Comparison of ENCODE assay signal across 31 cellular contexts in the genomic region with DNA sequence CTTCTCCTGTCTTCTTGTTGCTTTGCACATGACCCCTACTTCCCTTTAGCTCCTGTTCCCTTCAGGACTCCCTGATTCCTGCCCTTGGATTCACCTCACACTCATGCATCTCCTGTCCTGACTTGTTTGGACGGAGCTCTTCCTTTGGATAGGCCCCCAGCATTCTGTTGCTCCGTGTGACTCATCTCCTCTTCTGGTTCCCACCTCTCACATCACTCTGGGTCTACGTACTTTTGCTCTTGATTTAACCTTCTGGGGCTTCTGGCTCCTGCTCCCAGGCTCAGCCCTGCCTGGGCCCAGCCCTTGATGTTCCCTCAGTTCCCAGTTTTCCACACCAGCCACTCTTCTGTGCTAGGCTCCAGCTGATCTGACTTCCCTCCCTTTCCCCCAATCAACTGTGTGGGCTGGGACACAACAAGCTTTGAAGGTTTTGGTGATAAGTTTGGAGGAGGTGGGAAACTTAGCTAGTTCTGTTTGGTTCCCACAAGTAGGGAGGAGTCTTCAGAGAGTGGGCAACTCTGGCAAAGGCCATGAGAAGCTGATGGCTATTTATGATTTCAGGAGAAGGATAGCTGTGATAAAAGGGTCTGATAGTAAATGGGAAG.
DNase-seq lines count a peak whose midpoint lies in the region; ATAC-seq, FAIRE-seq and TF ChIP-seq lines count a peak whose summit lies in the region.
"Had no signal": no experiment of that assay in that cellular context is flagged by ENCODE, and none has a peak within 500 bp of the region (broad histone marks: within the 10 kb centered on the region; RNA-seq: fewer than 3 reads in every experiment).

No MANE protein-coding gene starts in this region.

- ATAC-seq in HG03139 (IDR thresholded peaks at IDR 0.05; ENCODE audit: unreplicated experiment) (no peak), GM21529 (IDR thresholded peaks at IDR 0.05; ENCODE audit: unreplicated experiment) (no peak), GM21528 (IDR thresholded peaks at IDR 0.05; ENCODE audit: low FRiP score, unreplicated experiment) (no peak)
- ATAC-seq: activated naive CD4-positive, alpha-beta T cell treated with anti-CD3 and anti-CD28 coated beads, Interleukin-2, amount 50 U/mL, for 72 hours; heart left ventricle; naive thymus-derived CD4-positive, alpha-beta T cell; stimulated activated effector memory CD8-positive, alpha-beta T cell treated with anti-CD3 and anti-CD28 coated beads, Interleukin-12 subunit alpha, Interleukin-12 subunit beta, amount 100 ng/mL, for 72 hours; T-cell had no signal

- FAIRE-seq in astrocyte (lab: Jason Lieb, UNC) = no peak
- FAIRE-seq: kidney, RCC 7860 had no signal

- no peaks in the 10 kb centered on the region for H3K27me3 ChIP-seq in astrocyte (ENCODE audit: insufficient read depth, low read length)
- H3K27me3 ChIP-seq in osteoblast (ENCODE audit: insufficient read depth, low read length) = peaks cover 3% of the 10 kb centered on the region
- H3K27me3 ChIP-seq: BLaER1 treated with 17β-estradiol and CSF1 and Interleukin-3, amounts not matched to agents 10 nM and 100 nM; cardiac muscle cell; colonic mucosa; heart left ventricle; SJCRH30; transverse colon had no signal

- H3K27ac ChIP-seq in astrocyte (ENCODE audit: low read depth, low read length) (no peak overlapping the region), osteoblast (ENCODE audit: low read depth, low read length) (no peak overlapping the region)
- H3K27ac ChIP-seq: 22Rv1; BLaER1 treated with 17β-estradiol and CSF1 and Interleukin-3, amounts not matched to agents 10 nM and 100 nM; cardiac muscle cell; colonic mucosa; heart left ventricle; SJCRH30; transverse colon had no signal

- H3K4me3 ChIP-seq in astrocyte (ENCODE audit: insufficient read depth, low read depth, low read length) (no peak overlapping the region), fibroblast of pulmonary artery (replicated peaks; ENCODE audit: low read depth, low read length) (no peak overlapping the region), osteoblast (ENCODE audit: insufficient read depth, low read length) (no peak overlapping the region)
- H3K4me3 ChIP-seq: BLaER1 treated with 17β-estradiol and CSF1 and Interleukin-3, amounts not matched to agents 10 nM and 100 nM; cardiac muscle cell; colonic mucosa; heart left ventricle; SJCRH30; transverse colon had no signal

- H3K4me3 Mint-ChIP-seq in astrocyte (ENCODE audit: unreplicated experiment) = peak overlapping the region; percentile 23
- H3K4me3 Mint-ChIP-seq: activated CD4-positive, alpha-beta T cell treated with anti-CD3 and anti-CD28 coated beads, Interleukin-2, amount 10 ng/mL, durations not matched to agents 7 days and 5 days; naive thymus-derived CD4-positive, alpha-beta T cell; stimulated activated effector memory CD8-positive, alpha-beta T cell treated with anti-CD3 and anti-CD28 coated beads, Interleukin-12 subunit alpha, Interleukin-12 subunit beta, amount 100 ng/mL, for 72 hours; T-cell had no signal

- H3K9ac ChIP-seq in astrocyte (ENCODE audit: low read length) = no peak overlapping the region
- H3K9ac ChIP-seq: BLaER1 treated with 17β-estradiol and CSF1 and Interleukin-3, amounts not matched to agents 10 nM and 100 nM had no signal

- DNase-seq in NCI-H2171 treated with DMSO at 0.1 percent for 48 hours (lab: John Stamatoyannopoulos, UW) (peak; percentile 29), NCI-H2171 (lab: John Stamatoyannopoulos, UW) (no peak), astrocyte (ENCODE audit: low read depth) (peak; percentile 49), fibroblast of pulmonary artery (ENCODE audit: low read depth) (peak; percentile 35), osteoblast (ENCODE audit: insufficient read length, low spot score, missing footprints) (no peak)
- DNase-seq: activated CD4-positive, alpha-beta T cell treated with anti-CD3 and anti-CD28 coated beads, Interleukin-2, amount 10 ng/mL, durations not matched to agents 7 days and 5 days; activated effector memory CD4-positive, alpha-beta T cell treated with Interleukin-2 at 50 U/mL for 16 hours; activated T-cell treated with anti-CD3 and anti-CD28 coated beads, Interleukin-2, amount 50 U/mL, for 1 hour; Caco-2; colonic mucosa; DMS79; effector CD8-positive, alpha-beta T cell; GF-D8; heart left ventricle; kidney; naive thymus-derived CD4-positive, alpha-beta T cell; NCI-H1436; NCI-H82; nucleus accumbens; SJCRH30; T-cell; transverse colon had no signal

- no peaks in the 10 kb centered on the region for H3K79me2 ChIP-seq in astrocyte (ENCODE audit: insufficient read depth, low read length)
- H3K79me2 ChIP-seq in osteoblast (ENCODE audit: insufficient read depth, low read length) = no peaks in the 10 kb centered on the region

- H3K9me3 Mint-ChIP-seq in astrocyte (ENCODE audit: unreplicated experiment) = peaks cover 2% of the 10 kb centered on the region
- H3K9me3 Mint-ChIP-seq: activated naive CD4-positive, alpha-beta T cell treated with anti-CD3 and anti-CD28 coated beads, Interleukin-2, amount 50 U/mL, for 72 hours; stimulated activated effector memory CD8-positive, alpha-beta T cell treated with anti-CD3 and anti-CD28 coated beads, Interleukin-12 subunit alpha, Interleukin-12 subunit beta, amount 100 ng/mL, for 72 hours; T-cell had no signal

- H3K27ac Mint-ChIP-seq in astrocyte (ENCODE audit: unreplicated experiment) = peak overlapping the region; percentile 23
- H3K27ac Mint-ChIP-seq: activated CD4-positive, alpha-beta T cell treated with anti-CD3 and anti-CD28 coated beads, Interleukin-2, amount 10 ng/mL, durations not matched to agents 7 days and 5 days; activated naive CD4-positive, alpha-beta T cell treated with anti-CD3 and anti-CD28 coated beads, Interleukin-2, amount 50 U/mL, for 72 hours; naive thymus-derived CD4-positive, alpha-beta T cell; stimulated activated effector memory CD8-positive, alpha-beta T cell treated with anti-CD3 and anti-CD28 coated beads, Interleukin-12 subunit alpha, Interleukin-12 subunit beta, amount 100 ng/mL, for 72 hours; T-cell had no signal

- H3K27me3 Mint-ChIP-seq in astrocyte (ENCODE audit: low read depth, unreplicated experiment) = no peaks in the 10 kb centered on the region

- H3K9me3 ChIP-seq in astrocyte (ENCODE audit: insufficient read depth, low read depth, low read length) (no peaks in the 10 kb centered on the region), osteoblast (ENCODE audit: low read depth, low read length) (no peaks in the 10 kb centered on the region)
- H3K9me3 ChIP-seq: BLaER1 treated with 17β-estradiol and CSF1 and Interleukin-3, amounts not matched to agents 10 nM and 100 nM; Caco-2; colonic mucosa; heart left ventricle; transverse colon had no signal

- no peak overlapping the region for H2AFZ ChIP-seq in astrocyte (ENCODE audit: low read depth, low read length)
- no peak overlapping the region for H2AFZ ChIP-seq in osteoblast (ENCODE audit: low read length)

- H3K4me1 Mint-ChIP-seq in astrocyte (ENCODE audit: low read depth, unreplicated experiment) = peaks cover 12% of the 10 kb centered on the region
- H3K4me1 Mint-ChIP-seq: stimulated activated effector memory CD8-positive, alpha-beta T cell treated with anti-CD3 and anti-CD28 coated beads, Interleukin-12 subunit alpha, Interleukin-12 subunit beta, amount 100 ng/mL, for 72 hours; T-cell had no signal

- H3K4me2 ChIP-seq in astrocyte (ENCODE audit: low read length) (peak overlapping the region; percentile 17), osteoblast (ENCODE audit: insufficient read depth, low read length) (no peak overlapping the region)
- H3K4me2 ChIP-seq: BLaER1 treated with 17β-estradiol and CSF1 and Interleukin-3, amounts not matched to agents 10 nM and 100 nM had no signal

- H3K36me3 ChIP-seq in astrocyte (ENCODE audit: insufficient read depth, low read length) (no peaks in the 10 kb centered on the region), osteoblast (ENCODE audit: insufficient read depth, low read length) (no peaks in the 10 kb centered on the region)
- H3K36me3 ChIP-seq: BLaER1 treated with 17β-estradiol and CSF1 and Interleukin-3, amounts not matched to agents 10 nM and 100 nM; cardiac muscle cell; colonic mucosa; heart left ventricle; SJCRH30; transverse colon had no signal

- TF ChIP-seq CTCF in astrocyte (IDR thresholded peaks at IDR 0.05; ENCODE audit: insufficient read depth, low read depth, low read length) (no peak), fibroblast of pulmonary artery (IDR thresholded peaks at IDR 0.05; ENCODE audit: low read length, missing control alignments) (no peak), osteoblast (IDR thresholded peaks at IDR 0.05; ENCODE audit: extremely low read depth, low read depth, low read length) (no peak)

- no peaks in the 10 kb centered on the region for H3K36me3 Mint-ChIP-seq in astrocyte (ENCODE audit: low read depth, unreplicated experiment)
- H3K36me3 Mint-ChIP-seq: activated naive CD4-positive, alpha-beta T cell treated with anti-CD3 and anti-CD28 coated beads, Interleukin-2, amount 50 U/mL, for 72 hours; naive thymus-derived CD4-positive, alpha-beta T cell; stimulated activated effector memory CD8-positive, alpha-beta T cell treated with anti-CD3 and anti-CD28 coated beads, Interleukin-12 subunit alpha, Interleukin-12 subunit beta, amount 100 ng/mL, for 72 hours; T-cell had no signal

- peaks cover 6% of the 10 kb centered on the region for H3K4me1 ChIP-seq in astrocyte (ENCODE audit: insufficient read depth, low read length)
- no peaks in the 10 kb centered on the region for H3K4me1 ChIP-seq in osteoblast (ENCODE audit: insufficient read depth, low read length)
- H3K4me1 ChIP-seq: Caco-2, colonic mucosa, heart left ventricle, transverse colon had no signal

- H4K20me1 ChIP-seq in astrocyte (ENCODE audit: insufficient read depth, low read length) (no peaks in the 10 kb centered on the region), osteoblast (ENCODE audit: insufficient read depth, low read length) (no peaks in the 10 kb centered on the region)
- H4K20me1 ChIP-seq: BLaER1 treated with 17β-estradiol and CSF1 and Interleukin-3, amounts not matched to agents 10 nM and 100 nM had no signal

Comparison
In these comparisons a context has a peak if more than half of its experiments do, and no peak if none do; other contexts are left out.
1. DNase-seq: peak in NCI-H2171 treated with DMSO at 0.1 percent for 48 hours (single experiment), astrocyte (single experiment) and fibroblast of pulmonary artery (single experiment); none in NCI-H2171 (single experiment) and osteoblast (single experiment).